Comparison of ENCODE assay signal across 30 cellular contexts in the genomic region with DNA sequence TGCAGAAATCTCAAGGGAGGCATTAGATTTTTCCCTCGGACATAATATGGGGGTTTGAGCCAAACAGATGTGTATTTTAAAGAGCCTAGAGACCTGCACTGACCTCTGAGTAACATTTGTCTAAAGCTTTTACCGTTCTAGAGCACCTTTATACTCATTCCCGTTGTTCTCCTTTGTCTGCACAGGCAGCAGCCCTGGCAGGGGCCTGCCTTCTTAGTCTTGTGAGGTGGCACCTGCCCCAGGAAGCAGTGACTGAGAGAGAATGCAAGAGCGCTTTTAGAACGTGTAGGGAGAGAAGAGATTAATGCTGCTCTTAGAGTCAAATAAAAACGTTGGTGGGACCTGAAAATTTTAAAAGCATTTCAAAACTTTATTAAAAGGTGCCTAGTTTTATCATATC. TPM values are rescaled to one million over a fixed set of nuclear protein-coding genes. Genes with fewer than 3 reads are reported as not detected.
A peak's percentile ranks its signal among the peaks of the same experiment; 100 is the strongest.
DNase-seq lines count a peak whose midpoint lies in the region; ATAC-seq and TF ChIP-seq lines count a peak whose summit lies in the region.
"Had no signal": no experiment of that assay in that cellular context is flagged by ENCODE, and none has a peak within 500 bp of the region (broad histone marks: within the 10 kb centered on the region; RNA-seq: fewer than 3 reads in every experiment).

No MANE protein-coding gene starts in this region.

- BruUV-seq in PC-3 (replicated peaks; lab: Mats Ljungman, UMichigan), result no TSS peak

- no peaks in the 10 kb centered on the region for H3K36me3 ChIP-seq in DOHH2 (ENCODE audit: control insufficient read depth, low read length)
- H3K36me3 ChIP-seq in PC-3 (ENCODE audit: low read depth, low read length), result no peaks in the 10 kb centered on the region
- H3K36me3 ChIP-seq in left ventricle myocardium inferior, result no peaks in the 10 kb centered on the region
- H3K36me3 ChIP-seq in HAP-1 (replicated peaks), result no peaks in the 10 kb centered on the region
- H3K36me3 ChIP-seq in effector memory CD4-positive, alpha-beta T cell (ENCODE audit: control insufficient read depth, insufficient read depth, low read length), result no peaks in the 10 kb centered on the region
- H3K36me3 ChIP-seq: heart right ventricle, left lung, SJSA1, suprapubic skin had no signal

- H3K4me1 ChIP-seq in DOHH2 (ENCODE audit: control insufficient read depth, low read length) (peaks cover 79% of the 10 kb centered on the region), PC-3 (ENCODE audit: insufficient read depth, low read length) (peaks cover 53% of the 10 kb centered on the region), left ventricle myocardium inferior (peaks cover 43% of the 10 kb centered on the region), HAP-1 (no peaks in the 10 kb centered on the region)
- H3K4me1 ChIP-seq in effector memory CD4-positive, alpha-beta T cell (ENCODE audit: control insufficient read depth, insufficient read depth, low read length, poor library complexity, severe bottlenecking), result no peaks in the 10 kb centered on the region
- H3K4me1 ChIP-seq: SJSA1 had no signal

- H3K4me3 ChIP-seq in DOHH2 (ENCODE audit: low read length) (peak overlapping the region; percentile 50), PC-3 (ENCODE audit: low read length) (no peak overlapping the region), left ventricle myocardium inferior (no peak overlapping the region), HAP-1 (no peak overlapping the region)
- no peak overlapping the region for H3K4me3 ChIP-seq in effector memory CD4-positive, alpha-beta T cell (ENCODE audit: insufficient read depth, low read depth, low read length, poor library complexity, severe bottlenecking)
- H3K4me3 ChIP-seq: dorsolateral prefrontal cortex, heart right ventricle, left lung, SJSA1, suprapubic skin had no signal

- CTCF ChIA-PET in PC-3 (lab: Charles Lee), result interaction anchor here (0.8 kb wide), 1 partner anchor 63 kb away, joined by 4 read pairs; no protein-coding TSS in a partner anchor

- TF ChIP-seq CTCF in DOHH2 (IDR thresholded peaks at IDR 0.05; ENCODE audit: low read depth, low read length, poor library complexity, severe bottlenecking), result no peak
- no peak for TF ChIP-seq CTCF in PC-3 (conservative IDR thresholded peaks at IDR 0.05; ENCODE audit: low read depth, low read length)
- TF ChIP-seq CTCF in left ventricle myocardium inferior (IDR thresholded peaks at IDR 0.05; ENCODE audit: borderline replicate concordance), result no peak

- H3F3A ChIP-seq in DOHH2 (ENCODE audit: control insufficient read depth, insufficient read depth) (no peaks in the 10 kb centered on the region), PC-3 (ENCODE audit: low read length, unreplicated experiment) (no peaks in the 10 kb centered on the region)

- H3K9me3 Mint-ChIP-seq in IgD-negative memory B cell (peaks cover 0 to 2% (median 0%) of the 10 kb centered on the region in 3 donors), memory B cell (peaks cover 2% of the 10 kb centered on the region)
- H3K9me3 Mint-ChIP-seq in activated naive CD8-positive, alpha-beta T cell treated with anti-CD3 and anti-CD28 coated beads, Interleukin-2, amount 50 U/mL, for 24 hours, result peaks cover 6% of the 10 kb centered on the region
- H3K9me3 Mint-ChIP-seq: natural killer cell treated with Interleukin-12 subunit alpha and Interleukin-12 subunit beta and Interleukin-15 and Interleukin-18, amount 100 ng/mL, for 72 hours had no signal

- DNase-seq in PC-3 (peak; percentile 42), memory B cell (ENCODE audit: low spot score in 2 of 2) (no peak), left ventricle myocardium inferior (no peak), HAP-1 (ENCODE audit: low spot score in 2 of 2) (no peak)
- DNase-seq in activated naive CD8-positive, alpha-beta T cell treated with anti-CD3 and anti-CD28 coated beads, Interleukin-2, amount 50 U/mL, for 24 hours, result no peak
- no peak for DNase-seq in effector memory CD4-positive, alpha-beta T cell
- DNase-seq: ACHN; activated CD4-positive, alpha-beta T cell treated with anti-CD3 and anti-CD28 coated beads for 1 hour; activated CD8-positive, alpha-beta T cell treated with anti-CD3 and anti-CD28 coated beads, Interleukin-2, amount 10 ng/mL, durations not matched to agents 7 days and 5 days; activated effector memory CD4-positive, alpha-beta T cell treated with anti-CD3 and anti-CD28 coated beads, Interleukin-2, amount 50 U/mL, for 16 hours; activated T-cell treated with anti-CD3 and anti-CD28 coated beads for 4 hours; cerebellar nuclear complex; dorsolateral prefrontal cortex; heart right ventricle; HFFc6; left lung; MV-4-11; NCI-H1694; NCI-H446; NK-92 treated with Interleukin-12 subunit alpha and Interleukin-12 subunit beta, amount 100 ng/mL, for 24 hours; stimulated activated CD4-positive, alpha-beta T cell treated with anti-CD3 and anti-CD28 coated beads, Interleukin-4, amount 100 ng/mL, for 1 hour; stimulated activated naive B cell treated with anti-CD40 and anti-IgM and Interleukin-4, amounts not matched to agents 10 μg/mL and 1 μg/mL and 100 μg/mL, for 72 hours had no signal

- peak overlapping the region in 2 of 3 donors; percentile 71 to 90 for H3K27ac Mint-ChIP-seq in IgD-negative memory B cell
- H3K27ac Mint-ChIP-seq in memory B cell, result peak overlapping the region; percentile 54
- H3K27ac Mint-ChIP-seq in activated naive CD8-positive, alpha-beta T cell treated with anti-CD3 and anti-CD28 coated beads, Interleukin-2, amount 50 U/mL, for 24 hours, result no peak overlapping the region
- H3K27ac Mint-ChIP-seq: activated CD8-positive, alpha-beta T cell treated with anti-CD3 and anti-CD28 coated beads, Interleukin-2, amount 10 ng/mL, durations not matched to agents 7 days and 5 days; HFFc6; natural killer cell treated with Interleukin-12 subunit alpha and Interleukin-12 subunit beta and Interleukin-15 and Interleukin-18, amount 100 ng/mL, for 72 hours had no signal

- H3K4me2 ChIP-seq in DOHH2 (ENCODE audit: low read length) (peak overlapping the region; percentile 67), PC-3 (ENCODE audit: low read length) (peak overlapping the region; percentile 66)
- H3K4me2 ChIP-seq: KMS-11 had no signal

- no peak overlapping the region for H2AFZ ChIP-seq in PC-3 (ENCODE audit: low read length)

- H3K27me3 Mint-ChIP-seq in IgD-negative memory B cell (no peaks in the 10 kb centered on the region), memory B cell (no peaks in the 10 kb centered on the region)
- no peaks in the 10 kb centered on the region for H3K27me3 Mint-ChIP-seq in activated naive CD8-positive, alpha-beta T cell treated with anti-CD3 and anti-CD28 coated beads, Interleukin-2, amount 50 U/mL, for 24 hours
- H3K27me3 Mint-ChIP-seq: natural killer cell treated with Interleukin-12 subunit alpha and Interleukin-12 subunit beta and Interleukin-15 and Interleukin-18, amount 100 ng/mL, for 72 hours; stimulated activated naive B cell treated with anti-CD40 and anti-IgM and Interleukin-4, amounts not matched to agents 10 μg/mL and 1 μg/mL and 100 μg/mL, for 72 hours had no signal

- H3K9me2 ChIP-seq in DOHH2 (replicated peaks; ENCODE audit: control insufficient read depth, low read length), result no peaks in the 10 kb centered on the region
- H3K9me2 ChIP-seq in PC-3 (replicated peaks; ENCODE audit: low read length), result no peaks in the 10 kb centered on the region

- peaks cover 32 to 35% (median 35%) of the 10 kb centered on the region in 3 donors for H3K4me1 Mint-ChIP-seq in IgD-negative memory B cell
- peaks cover 36% of the 10 kb centered on the region for H3K4me1 Mint-ChIP-seq in memory B cell
- peaks cover 17% of the 10 kb centered on the region for H3K4me1 Mint-ChIP-seq in activated naive CD8-positive, alpha-beta T cell treated with anti-CD3 and anti-CD28 coated beads, Interleukin-2, amount 50 U/mL, for 24 hours

- peak; percentile 54 for ATAC-seq in PC-3
- peak; percentile 81 for ATAC-seq in memory B cell (ENCODE audit: low read depth)
- ATAC-seq in activated naive CD8-positive, alpha-beta T cell treated with anti-CD3 and anti-CD28 coated beads, Interleukin-2, amount 50 U/mL, for 24 hours, result no peak
- ATAC-seq: activated CD8-positive, alpha-beta T cell treated with anti-CD3 and anti-CD28 coated beads, Interleukin-2, amount 10 ng/mL, durations not matched to agents 7 days and 5 days; left lung; natural killer cell treated with Interleukin-12 subunit alpha and Interleukin-12 subunit beta and Interleukin-15 and Interleukin-18, amount 100 ng/mL, for 72 hours had no signal

- peak overlapping the region; percentile 32; the same call in 1 of the 2 replicates for H3K9ac ChIP-seq in PC-3 (ENCODE audit: low read length)
- H3K9ac ChIP-seq: KMS-11 had no signal

- intact Hi-C loops in PC-3 (cut with micrococcal nuclease), result no loop called here
- intact Hi-C loops in left ventricle myocardium inferior (cut with micrococcal nuclease), result no loop called here

- no peaks in the 10 kb centered on the region for H4K20me1 ChIP-seq in DOHH2 (ENCODE audit: control insufficient read depth, insufficient read depth, low read depth, low read length)
- no peaks in the 10 kb centered on the region for H4K20me1 ChIP-seq in PC-3 (ENCODE audit: low read length)

- in situ Hi-C loops in HAP-1 (cut with MboI; ENCODE audit: low sequenced_read_pairs), result no loop called here

- POLR2A ChIA-PET in PC-3 (lab: Charles Lee; ENCODE audit: unreplicated experiment), result no interaction called here

- H3K27me3 ChIP-seq in DOHH2 (ENCODE audit: control insufficient read depth, low read length), result no peaks in the 10 kb centered on the region
- no peaks in the 10 kb centered on the region for H3K27me3 ChIP-seq in PC-3 (ENCODE audit: low read length)
- H3K27me3 ChIP-seq in left ventricle myocardium inferior (ENCODE audit: low read depth), result no peaks in the 10 kb centered on the region
- H3K27me3 ChIP-seq in HAP-1 (ENCODE audit: low read depth), result no peaks in the 10 kb centered on the region
- H3K27me3 ChIP-seq in effector memory CD4-positive, alpha-beta T cell (replicated peaks; ENCODE audit: control insufficient read depth, insufficient read depth, low read length, poor library complexity, severe bottlenecking), result no peaks in the 10 kb centered on the region
- H3K27me3 ChIP-seq: dorsolateral prefrontal cortex, heart right ventricle, left lung, SJSA1, suprapubic skin had no signal

- H3K9me3 ChIP-seq in DOHH2 (ENCODE audit: control insufficient read depth, insufficient read depth, low read length), result peaks cover 9% of the 10 kb centered on the region; the same call in 1 of the 2 replicates
- no peaks in the 10 kb centered on the region for H3K9me3 ChIP-seq in PC-3 (ENCODE audit: low read length)
- peaks cover 8% of the 10 kb centered on the region for H3K9me3 ChIP-seq in left ventricle myocardium inferior (replicated peaks)
- H3K9me3 ChIP-seq in HAP-1, result no peaks in the 10 kb centered on the region
- no peaks in the 10 kb centered on the region for H3K9me3 ChIP-seq in effector memory CD4-positive, alpha-beta T cell (ENCODE audit: control insufficient read depth, low read length)
- H3K9me3 ChIP-seq: SJSA1 had no signal

- H3K79me2 ChIP-seq in DOHH2 (ENCODE audit: control insufficient read depth, low read length), result no peaks in the 10 kb centered on the region
- no peaks in the 10 kb centered on the region for H3K79me2 ChIP-seq in PC-3 (ENCODE audit: low read length)

- H3K36me3 Mint-ChIP-seq in IgD-negative memory B cell (no peaks in the 10 kb centered on the region), memory B cell (no peaks in the 10 kb centered on the region)
- no peaks in the 10 kb centered on the region for H3K36me3 Mint-ChIP-seq in activated naive CD8-positive, alpha-beta T cell treated with anti-CD3 and anti-CD28 coated beads, Interleukin-2, amount 50 U/mL, for 24 hours (ENCODE audit: low read depth)
- H3K36me3 Mint-ChIP-seq: stimulated activated naive B cell treated with anti-CD40 and anti-IgM and Interleukin-4, amounts not matched to agents 10 μg/mL and 1 μg/mL and 100 μg/mL, for 72 hours had no signal

- H3K4me3 Mint-ChIP-seq in IgD-negative memory B cell (peak overlapping the region in 2 of 4 donors; percentile 61 to 72), memory B cell (peak overlapping the region; percentile 54)
- H3K4me3 Mint-ChIP-seq in activated naive CD8-positive, alpha-beta T cell treated with anti-CD3 and anti-CD28 coated beads, Interleukin-2, amount 50 U/mL, for 24 hours, result no peak overlapping the region
- H3K4me3 Mint-ChIP-seq: activated CD8-positive, alpha-beta T cell treated with anti-CD3 and anti-CD28 coated beads, Interleukin-2, amount 10 ng/mL, durations not matched to agents 7 days and 5 days; HFFc6; natural killer cell treated with Interleukin-12 subunit alpha and Interleukin-12 subunit beta and Interleukin-15 and Interleukin-18, amount 100 ng/mL, for 72 hours had no signal

- H3K27ac ChIP-seq in DOHH2 (ENCODE audit: low read depth, low read length) (peak overlapping the region; percentile 66), PC-3 (ENCODE audit: low read length) (peak overlapping the region; percentile 83), left ventricle myocardium inferior (replicated peaks) (no peak overlapping the region)
- H3K27ac ChIP-seq in effector memory CD4-positive, alpha-beta T cell (ENCODE audit: insufficient read depth, low read length, poor library complexity, severe bottlenecking), result no peak overlapping the region
- H3K27ac ChIP-seq: C4-2B, dorsolateral prefrontal cortex, KMS-11, left lung, SJSA1, suprapubic skin had no signal

RNA-seq across cellular contexts. Expression of gene KIAA0040, which starts 25.6 kb away (rescaled TPM):
- polyA plus RNA-seq in IgD-negative memory B cell, result 85.7 TPM
- total RNA-seq in PC-3 (2014; rRNA removed), result 17.8 and 19.4 TPM in 2 replicates
- 12.8 TPM for total RNA-seq in left ventricle myocardium inferior
- total RNA-seq: HFFc6, HT1080 had no signal

Comparison
In these comparisons a context has a peak if more than half of its experiments do, and no peak if none do; other contexts are left out.
1. H3K27ac ChIP-seq: peak in DOHH2 (single experiment) and PC-3 (single experiment); none in left ventricle myocardium inferior (single experiment) and effector memory CD4-positive, alpha-beta T cell (single experiment).